In the genomic region with DNA sequence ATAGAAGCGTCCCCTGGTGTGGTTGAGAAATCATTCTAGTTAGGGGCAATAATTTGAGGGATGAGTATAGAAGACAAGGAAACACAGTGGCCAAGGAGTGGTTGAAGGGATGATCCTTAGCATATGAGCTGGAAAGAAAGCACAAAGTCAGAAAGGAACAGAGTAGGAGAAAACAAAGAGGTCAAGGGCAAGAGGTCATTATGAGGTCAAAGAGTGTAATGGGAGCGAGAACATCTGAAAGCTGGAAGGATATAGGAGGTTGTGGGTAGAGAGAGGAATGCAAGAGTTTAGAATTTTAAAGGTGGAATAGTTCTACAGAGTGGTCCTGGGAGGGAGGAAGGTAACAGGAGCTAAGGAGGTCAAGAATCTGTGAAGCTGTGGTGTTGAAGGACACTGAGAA, we compare ENCODE assay signal across 15 cellular contexts. TPM values are rescaled to one million over a fixed set of nuclear protein-coding genes. Genes with fewer than 3 reads are reported as not detected.
DNase-seq lines count a peak whose midpoint lies in the region; ATAC-seq and TF ChIP-seq lines count a peak whose summit lies in the region.
"Had no signal": no experiment of that assay in that cellular context is flagged by ENCODE, and none has a peak within 500 bp of the region (broad histone marks: within the 10 kb centered on the region; RNA-seq: fewer than 3 reads in every experiment).

No MANE protein-coding gene starts in this region.

- H3K27ac Mint-ChIP-seq in naive thymus-derived CD4-positive, alpha-beta T cell: no peak overlapping the region
- H3K27ac Mint-ChIP-seq: B cell; CD14-positive monocyte; CD8-positive, alpha-beta T cell; GM23338 had no signal

- CTCF ChIA-PET in naive thymus-derived CD4-positive, alpha-beta T cell (lab: Charles Lee): interaction anchor here (1.0 to 1.2 kb wide), 2 partner anchors 14 to 49 kb away, joined by 3 read pairs; no protein-coding TSS in a partner anchor

- H3K9me3 Mint-ChIP-seq in naive thymus-derived CD4-positive, alpha-beta T cell: no peaks in the 10 kb centered on the region
- H3K9me3 Mint-ChIP-seq: CD8-positive, alpha-beta T cell; GM23338 had no signal

- DNase-seq in ascending aorta (ENCODE audit: low spot score in 2 of 2) (no peak), transverse colon (no peak), 8988T (no peak), SHP77 (lab: John Stamatoyannopoulos, UW) (no peak)
- no peak for DNase-seq in naive thymus-derived CD4-positive, alpha-beta T cell
- no peak for DNase-seq in stimulated activated CD4-positive, alpha-beta T cell treated with anti-CD3 and anti-CD28 coated beads, Interleukin-12 subunit alpha, Interleukin-12 subunit beta, amount 100 ng/mL, for 4 hours
- DNase-seq: CD8-positive, alpha-beta T cell; COR-L47; GF-D8 had no signal

- H3K27ac ChIP-seq in BLaER1 treated with 17β-estradiol and CSF1 and Interleukin-3, amounts not matched to agents 10 nM and 100 nM: no peak overlapping the region
- H3K27ac ChIP-seq in ascending aorta: peak overlapping the region; percentile 83 to 91
- peak overlapping the region; percentile 17 for H3K27ac ChIP-seq in naive thymus-derived CD4-positive, alpha-beta T cell (ENCODE audit: low read depth, low read length)
- peak overlapping the region in 3 of 4 donors; percentile 13 to 79 (median 30) for H3K27ac ChIP-seq in transverse colon
- H3K27ac ChIP-seq: HL-60 had no signal

- H3K27me3 Mint-ChIP-seq in naive thymus-derived CD4-positive, alpha-beta T cell: peaks cover 0 to 16% (median 0%) of the 10 kb centered on the region in 5 donors

- no peak for ATAC-seq in naive thymus-derived CD4-positive, alpha-beta T cell
- ATAC-seq in GM21576 (IDR thresholded peaks at IDR 0.05; ENCODE audit: unreplicated experiment): no peak
- ATAC-seq: GM23338 had no signal

- no peak for TF ChIP-seq POLR2A in transverse colon (IDR thresholded peaks at IDR 0.05)

- intact Hi-C loops in ascending aorta (cut with DNase I) (loop anchor here (2.0 kb wide), 1 partner anchor 41 kb away; the partner anchor contains the start of gene TAF10), transverse colon (cut with DNase I; ENCODE audit: low total_unique reads) (no loop called here)
- intact Hi-C loops in naive thymus-derived CD4-positive, alpha-beta T cell (cut with micrococcal nuclease): loop anchor here (1.0 to 5.0 kb wide), 4 partner anchors 13 to 41 kb away; partner anchors contain the start of genes MRPL17 (in 1 of the 2), TAF10 (in 1 of the 2) and TPP1 (in 1 of the 2)

- in situ Hi-C loops in transverse colon (cut with MboI; ENCODE audit: low pct_ligation_motif_present in 1 of 4, low pct_unique_long_range_greater_than_20kb in 1 of 4, low sequenced_read_pairs in 3 of 4): no loop called here

- POLR2A ChIA-PET in naive thymus-derived CD4-positive, alpha-beta T cell (lab: Charles Lee): interaction anchor here (0.6 to 2.7 kb wide), 12 partner anchors 9 to 43 kb away, joined by 3 to 8 read pairs (median 4); partner anchors contain the start of genes MRPL17 and TPP1

- WGBS in transverse colon (ENCODE audit: low coverage in 1 of 2), 2 donors: 84 to 89% methylated on average over 2 of the region's 2 CpGs

- H3K36me3 Mint-ChIP-seq in naive thymus-derived CD4-positive, alpha-beta T cell: peaks cover 0 to 3% (median 0%) of the 10 kb centered on the region in 5 donors
- H3K36me3 Mint-ChIP-seq: CD14-positive monocyte; CD8-positive, alpha-beta T cell had no signal

- H4K20me1 ChIP-seq in BLaER1 treated with 17β-estradiol and CSF1 and Interleukin-3, amounts not matched to agents 10 nM and 100 nM: peaks cover 0 to 7% (median 0%) of the 10 kb centered on the region in 11 experiments; a peak in 3 of 22 replicates

- H3K4me1 Mint-ChIP-seq in naive thymus-derived CD4-positive, alpha-beta T cell: peaks cover 5 to 11% (median 7%) of the 10 kb centered on the region in 7 donors

- no peak overlapping the region for H3K4me3 Mint-ChIP-seq in naive thymus-derived CD4-positive, alpha-beta T cell
- H3K4me3 Mint-ChIP-seq: B cell; CD14-positive monocyte; CD8-positive, alpha-beta T cell; GM23338 had no signal

- peak overlapping the region; percentile 64 to 85 (median 78); a peak in 21 of 22 replicates for H3K4me2 ChIP-seq in BLaER1 treated with 17β-estradiol and CSF1 and Interleukin-3, amounts not matched to agents 10 nM and 100 nM
- H3K4me2 ChIP-seq: GM23338 had no signal

- peaks cover 18 to 40% (median 35%) of the 10 kb centered on the region in 11 experiments for H3K27me3 ChIP-seq in BLaER1 treated with 17β-estradiol and CSF1 and Interleukin-3, amounts not matched to agents 10 nM and 100 nM
- H3K27me3 ChIP-seq in ascending aorta: no peaks in the 10 kb centered on the region
- no peaks in the 10 kb centered on the region for H3K27me3 ChIP-seq in naive thymus-derived CD4-positive, alpha-beta T cell (ENCODE audit: control insufficient read depth in 2 of 2, insufficient read depth in 2 of 2, low read length in 2 of 2)
- H3K27me3 ChIP-seq in transverse colon: peaks cover 27% of the 10 kb centered on the region

- no peak overlapping the region for H3K4me3 ChIP-seq in BLaER1 treated with 17β-estradiol and CSF1 and Interleukin-3, amounts not matched to agents 10 nM and 100 nM
- H3K4me3 ChIP-seq in ascending aorta (no peak overlapping the region), transverse colon (no peak overlapping the region)
- no peak overlapping the region for H3K4me3 ChIP-seq in naive thymus-derived CD4-positive, alpha-beta T cell (ENCODE audit: low read length)
- H3K4me3 ChIP-seq: GM23338 had no signal

- no peaks in the 10 kb centered on the region for H3K9me3 ChIP-seq in BLaER1 treated with 17β-estradiol and CSF1 and Interleukin-3, amounts not matched to agents 10 nM and 100 nM (replicated peaks in 1 of 11)
- no peaks in the 10 kb centered on the region for H3K9me3 ChIP-seq in ascending aorta
- H3K9me3 ChIP-seq in naive thymus-derived CD4-positive, alpha-beta T cell (ENCODE audit: control insufficient read depth in 2 of 3, low read length in 3 of 3): no peaks in the 10 kb centered on the region
- no peaks in the 10 kb centered on the region for H3K9me3 ChIP-seq in transverse colon

- no peak for TF ChIP-seq CTCF in ascending aorta (IDR thresholded peaks at IDR 0.05)
- TF ChIP-seq CTCF in transverse colon (IDR thresholded peaks at IDR 0.05): no peak

- peaks cover 15 to 61% (median 42%) of the 10 kb centered on the region in 10 experiments for H3K4me1 ChIP-seq in BLaER1 treated with 17β-estradiol and CSF1 and Interleukin-3, amounts not matched to agents 10 nM and 100 nM
- peaks cover 0 to 14% of the 10 kb centered on the region in 2 donors for H3K4me1 ChIP-seq in ascending aorta
- H3K4me1 ChIP-seq in naive thymus-derived CD4-positive, alpha-beta T cell (ENCODE audit: control insufficient read depth in 2 of 2, insufficient read depth in 2 of 2, low read length in 2 of 2): peaks cover 0 to 26% of the 10 kb centered on the region in 2 donors
- peaks cover 0 to 12% (median 8%) of the 10 kb centered on the region in 4 donors for H3K4me1 ChIP-seq in transverse colon

- no peak overlapping the region for H3K9ac ChIP-seq in BLaER1 treated with 17β-estradiol and CSF1 and Interleukin-3, amounts not matched to agents 10 nM and 100 nM

- no peaks in the 10 kb centered on the region for H3K36me3 ChIP-seq in BLaER1 treated with 17β-estradiol and CSF1 and Interleukin-3, amounts not matched to agents 10 nM and 100 nM
- H3K36me3 ChIP-seq in ascending aorta: no peaks in the 10 kb centered on the region
- no peaks in the 10 kb centered on the region for H3K36me3 ChIP-seq in naive thymus-derived CD4-positive, alpha-beta T cell (ENCODE audit: control insufficient read depth in 2 of 3, insufficient read depth in 3 of 3, low read length in 3 of 3)
- H3K36me3 ChIP-seq in transverse colon: no peaks in the 10 kb centered on the region

- TF ChIP-seq EP300 in transverse colon (IDR thresholded peaks at IDR 0.05; ENCODE audit: low read depth): no peak

RNA-seq across cellular contexts. Expression of gene DCHS1, which starts 2.0 kb away (rescaled TPM):
- 58.0 TPM for total RNA-seq in ascending aorta
- 10 to 100 TPM in 3 of 5 experiments, 1 to 10 TPM in 1, under 1 TPM in 1; 0.48 to 12.5 (median 10.9) TPM for total RNA-seq in naive thymus-derived CD4-positive, alpha-beta T cell
- 1 to 10 TPM; 2.7 to 4.8 TPM for polyA plus RNA-seq in naive thymus-derived CD4-positive, alpha-beta T cell
- 10 to 100 TPM in 3 of 4 donors, 1 to 10 TPM in 1; 5.5 to 17.7 (median 14.0) TPM for total RNA-seq in transverse colon

RNA-seq across cellular contexts. Expression of gene MRPL17, which starts 29.5 kb away (rescaled TPM):
- total RNA-seq in ascending aorta: 12.9 TPM
- total RNA-seq in naive thymus-derived CD4-positive, alpha-beta T cell: 10 to 100 TPM in 4 of 5 experiments, 1 to 10 TPM in 1; 10.0 to 70.3 (median 26.4) TPM
- polyA plus RNA-seq in naive thymus-derived CD4-positive, alpha-beta T cell: 10 to 100 TPM; 21.6 to 33.4 TPM
- total RNA-seq in transverse colon: 10 to 100 TPM in 3 of 4 donors, 1 to 10 TPM in 1; 9.3 to 62.9 (median 14.2) TPM

RNA-seq across cellular contexts. Expression of gene TPP1, which starts 34.4 kb away (rescaled TPM):
- total RNA-seq in ascending aorta (96.7 TPM), transverse colon (100 to 1,000 TPM in 1 of 4 donors, 10 to 100 TPM in 3; 64.0 to 114 (median 74.0) TPM)
- total RNA-seq in naive thymus-derived CD4-positive, alpha-beta T cell: 100 to 1,000 TPM in 3 of 5 experiments, 10 to 100 TPM in 2; 49.9 to 160 (median 134) TPM
- polyA plus RNA-seq in naive thymus-derived CD4-positive, alpha-beta T cell: 100 to 1,000 TPM in 1 of 2 donors, 10 to 100 TPM in 1; 91.6 to 116 TPM

RNA-seq across cellular contexts. Expression of gene TAF10, which starts 41.6 kb away (rescaled TPM):
- total RNA-seq in ascending aorta (76.0 TPM), transverse colon (100 to 1,000 TPM in 1 of 4 donors, 10 to 100 TPM in 3; 35.7 to 114 (median 53.8) TPM)
- 100 to 1,000 TPM; 116 to 135 (median 128) TPM for total RNA-seq in naive thymus-derived CD4-positive, alpha-beta T cell
- polyA plus RNA-seq in naive thymus-derived CD4-positive, alpha-beta T cell: 100 to 1,000 TPM; 210 to 247 TPM

RNA-seq across cellular contexts. Expression of gene ILK, which starts 50.1 kb away (rescaled TPM):
- total RNA-seq in ascending aorta (183 TPM), transverse colon (100 to 1,000 TPM; 159 to 211 (median 169) TPM)
- total RNA-seq in naive thymus-derived CD4-positive, alpha-beta T cell: 100 to 1,000 TPM in 1 of 5 experiments, 10 to 100 TPM in 4; 34.4 to 165 (median 89.6) TPM
- polyA plus RNA-seq in naive thymus-derived CD4-positive, alpha-beta T cell: 10 to 100 TPM; 67.8 to 79.7 TPM

Comparison
In these comparisons a context has a peak if more than half of its experiments do, and no peak if none do; other contexts are left out.
1. H3K27ac ChIP-seq: peak in ascending aorta (2 of 2), naive thymus-derived CD4-positive, alpha-beta T cell (single experiment) and transverse colon (3 of 4); none in BLaER1 treated with 17β-estradiol and CSF1 and Interleukin-3, amounts not matched to agents 10 nM and 100 nM (0 of 11).